Comparison of ENCODE assay signal across 3 cellular contexts in the genomic region with DNA sequence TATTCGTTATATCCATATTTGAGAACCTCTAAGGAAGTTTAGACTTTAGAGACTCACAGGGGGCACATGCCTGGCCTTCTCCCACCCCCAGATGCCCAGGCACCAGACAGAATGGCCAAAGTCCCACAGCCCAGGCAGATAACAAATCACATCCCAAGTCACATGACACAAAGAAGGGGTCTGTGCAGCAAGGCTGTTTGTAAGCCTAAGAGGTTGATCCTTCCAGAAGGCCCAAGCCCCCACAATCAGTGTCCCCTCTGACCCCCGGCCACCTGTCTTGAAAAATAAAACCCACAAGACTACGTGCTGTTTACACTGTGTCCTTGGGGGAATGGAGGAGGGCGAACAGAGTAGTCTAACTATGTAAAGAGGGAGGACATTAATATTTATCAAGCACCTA.
TF ChIP-seq lines count a peak whose summit lies in the region.

No MANE protein-coding gene starts in this region.

TF ChIP-seq in A549, 52 proteins besides CTCF, POLR2A, EP300 and RAD21:
- TF ChIP-seq ZFP36 (IDR thresholded peaks at IDR 0.05; ENCODE audit: borderline replicate concordance, partially characterized antibody) (no peak), HDAC2 (IDR thresholded peaks at IDR 0.05) (no peak), CBX8 (IDR thresholded peaks at IDR 0.05) (no peak), HMGXB4 (CRISPR knock-in tag; IDR thresholded peaks at IDR 0.05; ENCODE audit: borderline replicate concordance) (no peak), NR3C1 (IDR thresholded peaks at IDR 0.05) (no peak), CEBPB (IDR thresholded peaks at IDR 0.05) (no peak), POLR2AphosphoS2 (conservative IDR thresholded peaks at IDR 0.05; ENCODE audit: low read length) (no peak)
TF ChIP-seq in A549: peak in this region for 0.

TF ChIP-seq in GM23338, 12 proteins besides CTCF, POLR2A, EP300 and RAD21 (continued from another document and continues in another):
- TF ChIP-seq ZNF462 (CRISPR knock-in tag; IDR thresholded peaks at IDR 0.05) (no peak), ETS1 (IDR thresholded peaks at IDR 0.05) (no peak), ZNF331 (CRISPR knock-in tag; IDR thresholded peaks at IDR 0.05; ENCODE audit: low read depth) (no peak), REST (IDR thresholded peaks at IDR 0.05; ENCODE audit: unreplicated experiment) (no peak), ZNF114 (CRISPR knock-in tag; IDR thresholded peaks at IDR 0.05) (no peak), CREB1 (CRISPR knock-in tag; IDR thresholded peaks at IDR 0.05; ENCODE audit: low read depth) (no peak), POLR2AphosphoS5 (IDR thresholded peaks at IDR 0.05; ENCODE audit: low read depth) (no peak)

TF ChIP-seq in neural cell, 6 proteins besides CTCF, POLR2A, EP300 and RAD21:
- TF ChIP-seq REST (IDR thresholded peaks at IDR 0.05; ENCODE audit: borderline replicate concordance) (no peak), SMC3 (conservative IDR thresholded peaks at IDR 0.05; ENCODE audit: poor library complexity) (no peak), TAF1 (IDR thresholded peaks at IDR 0.05; ENCODE audit: low read depth) (no peak), MXI1 (conservative IDR thresholded peaks at IDR 0.05; ENCODE audit: poor library complexity, severe bottlenecking) (no peak), EZH2 (IDR thresholded peaks at IDR 0.05; ENCODE audit: borderline replicate concordance, insufficient read depth, low read length, poor library complexity, severe bottlenecking) (no peak), POLR2AphosphoS5 (IDR thresholded peaks at IDR 0.05) (no peak)
